Comparison of ENCODE assay signal across 1 cellular context in the genomic region with DNA sequence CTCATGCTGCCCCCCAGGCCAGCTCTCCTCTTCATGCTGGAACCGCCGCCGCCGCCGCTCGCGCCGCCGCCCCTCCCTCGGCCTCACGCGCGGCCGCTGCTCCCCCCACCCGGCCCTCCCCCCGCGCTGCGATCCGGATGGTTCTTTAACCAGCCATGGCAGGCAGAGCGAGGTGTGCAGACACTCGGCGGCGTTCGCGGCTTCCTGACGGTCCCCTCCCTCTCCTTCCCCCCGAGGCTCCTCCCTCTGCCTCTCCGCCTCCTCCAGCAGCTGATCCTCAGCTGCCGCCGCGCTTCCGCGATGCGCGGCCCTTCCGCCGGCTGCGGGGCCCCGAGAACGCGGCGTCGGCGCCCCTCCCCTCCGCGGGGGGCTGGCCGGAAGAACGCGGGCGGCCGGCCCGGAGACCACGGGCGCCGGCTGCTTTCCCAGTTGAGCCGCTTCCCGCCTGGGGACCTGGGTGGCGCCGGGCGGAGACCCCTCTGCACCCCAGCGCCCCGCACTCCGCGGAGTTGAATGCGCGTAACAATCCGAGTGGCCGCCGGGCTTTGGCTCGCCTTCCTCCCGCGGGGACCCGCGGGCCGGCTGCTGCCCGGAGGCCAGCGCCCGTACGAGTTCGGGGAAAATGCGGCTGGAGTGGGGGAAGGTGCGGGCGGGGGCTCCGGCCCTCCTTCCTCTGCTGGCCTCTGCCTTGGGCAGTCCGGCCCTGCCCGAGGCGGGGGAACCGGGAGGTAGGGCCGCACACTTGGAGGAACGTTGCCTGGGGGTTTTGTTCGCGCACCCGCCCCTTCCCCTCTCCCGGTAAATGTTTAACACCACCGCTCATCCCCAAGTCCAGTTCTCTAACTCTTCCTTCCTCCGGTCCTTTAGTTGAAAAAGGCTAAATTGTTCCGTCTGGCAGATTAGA.
TF ChIP-seq lines count a peak whose summit lies in the region.

A gene with protein sequence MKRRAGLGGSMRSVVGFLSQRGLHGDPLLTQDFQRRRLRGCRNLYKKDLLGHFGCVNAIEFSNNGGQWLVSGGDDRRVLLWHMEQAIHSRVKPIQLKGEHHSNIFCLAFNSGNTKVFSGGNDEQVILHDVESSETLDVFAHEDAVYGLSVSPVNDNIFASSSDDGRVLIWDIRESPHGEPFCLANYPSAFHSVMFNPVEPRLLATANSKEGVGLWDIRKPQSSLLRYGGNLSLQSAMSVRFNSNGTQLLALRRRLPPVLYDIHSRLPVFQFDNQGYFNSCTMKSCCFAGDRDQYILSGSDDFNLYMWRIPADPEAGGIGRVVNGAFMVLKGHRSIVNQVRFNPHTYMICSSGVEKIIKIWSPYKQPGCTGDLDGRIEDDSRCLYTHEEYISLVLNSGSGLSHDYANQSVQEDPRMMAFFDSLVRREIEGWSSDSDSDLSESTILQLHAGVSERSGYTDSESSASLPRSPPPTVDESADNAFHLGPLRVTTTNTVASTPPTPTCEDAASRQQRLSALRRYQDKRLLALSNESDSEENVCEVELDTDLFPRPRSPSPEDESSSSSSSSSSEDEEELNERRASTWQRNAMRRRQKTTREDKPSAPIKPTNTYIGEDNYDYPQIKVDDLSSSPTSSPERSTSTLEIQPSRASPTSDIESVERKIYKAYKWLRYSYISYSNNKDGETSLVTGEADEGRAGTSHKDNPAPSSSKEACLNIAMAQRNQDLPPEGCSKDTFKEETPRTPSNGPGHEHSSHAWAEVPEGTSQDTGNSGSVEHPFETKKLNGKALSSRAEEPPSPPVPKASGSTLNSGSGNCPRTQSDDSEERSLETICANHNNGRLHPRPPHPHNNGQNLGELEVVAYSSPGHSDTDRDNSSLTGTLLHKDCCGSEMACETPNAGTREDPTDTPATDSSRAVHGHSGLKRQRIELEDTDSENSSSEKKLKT (minus strand): TSS at position 176 of the 904 bp plus-strand sequence. CDS start 141 bp downstream, at position 35.

TF ChIP-seq in HepG2, 621 proteins besides CTCF, POLR2A, EP300 and RAD21 (continued from another document and continues in another):
- TF ChIP-seq BORCS8-MEF2B (CRISPR knock-in tag; IDR thresholded peaks at IDR 0.05) (peak; percentile 45; the same call in 1 of the 2 replicates), NFE2 (CRISPR knock-in tag; IDR thresholded peaks at IDR 0.05) (no peak), POLR2G (IDR thresholded peaks at IDR 0.05; ENCODE audit: low read depth, low read length) (peak; percentile 74), ZFP91 (CRISPR knock-in tag; IDR thresholded peaks at IDR 0.05; ENCODE audit: borderline replicate concordance) (peak; percentile 43; the same call in 1 of the 2 replicates), NR2F2 (IDR thresholded peaks at IDR 0.05; ENCODE audit: borderline replicate concordance, low read depth) (no peak), ZNF574 (CRISPR knock-in tag; IDR thresholded peaks at IDR 0.05) (peak; percentile 80; the same call in 1 of the 2 replicates), ZNF207 (IDR thresholded peaks at IDR 0.05; ENCODE audit: borderline replicate concordance) (no peak), MXD4 (CRISPR knock-in tag; IDR thresholded peaks at IDR 0.05) (0 out of 2 replicates have a peak, but pooled peaks have one; percentile 16), YY1 (IDR thresholded peaks at IDR 0.05; ENCODE audit: insufficient read depth, insufficient replicate concordance, low read depth, low read length) (peak; percentile 73), IRF2 (CRISPR knock-in tag; IDR thresholded peaks at IDR 0.05) (peak; percentile 17; the same call in 1 of the 2 replicates), SRY (CRISPR knock-in tag; IDR thresholded peaks at IDR 0.05) (peak; percentile 44; the same call in 1 of the 2 replicates), SIN3A (IDR thresholded peaks at IDR 0.05; ENCODE audit: borderline replicate concordance, low read depth, low read length) (peak; percentile 81; the same call in 1 of the 2 replicates), EHMT2 (IDR thresholded peaks at IDR 0.05; ENCODE audit: borderline replicate concordance, low read depth, low read length) (no peak), ZNF337 (CRISPR knock-in tag; IDR thresholded peaks at IDR 0.05; ENCODE audit: borderline replicate concordance, low read depth) (no peak), FLYWCH1 (CRISPR knock-in tag; IDR thresholded peaks at IDR 0.05) (no peak), ZFX (CRISPR knock-in tag; IDR thresholded peaks at IDR 0.05; ENCODE audit: low read depth) (peak; percentile 71), ARID5B (CRISPR knock-in tag; IDR thresholded peaks at IDR 0.05) (peak; percentile 11), SKI (IDR thresholded peaks at IDR 0.05; ENCODE audit: partially characterized antibody) (peak; percentile 73), ZBTB25 (CRISPR knock-in tag; IDR thresholded peaks at IDR 0.05) (peak; percentile 57), ZNF414 (CRISPR knock-in tag; IDR thresholded peaks at IDR 0.05) (peak; percentile 53; the same call in 1 of the 2 replicates), MAZ (IDR thresholded peaks at IDR 0.05; ENCODE audit: borderline replicate concordance, low read depth, low read length) (peak; percentile 86; the same call in 1 of the 2 replicates), MAZ (CRISPR knock-in tag; IDR thresholded peaks at IDR 0.05; ENCODE audit: low read depth) (peak; percentile 88; the same call in 1 of the 2 replicates)
- TF ChIP-seq, protein P1, sequence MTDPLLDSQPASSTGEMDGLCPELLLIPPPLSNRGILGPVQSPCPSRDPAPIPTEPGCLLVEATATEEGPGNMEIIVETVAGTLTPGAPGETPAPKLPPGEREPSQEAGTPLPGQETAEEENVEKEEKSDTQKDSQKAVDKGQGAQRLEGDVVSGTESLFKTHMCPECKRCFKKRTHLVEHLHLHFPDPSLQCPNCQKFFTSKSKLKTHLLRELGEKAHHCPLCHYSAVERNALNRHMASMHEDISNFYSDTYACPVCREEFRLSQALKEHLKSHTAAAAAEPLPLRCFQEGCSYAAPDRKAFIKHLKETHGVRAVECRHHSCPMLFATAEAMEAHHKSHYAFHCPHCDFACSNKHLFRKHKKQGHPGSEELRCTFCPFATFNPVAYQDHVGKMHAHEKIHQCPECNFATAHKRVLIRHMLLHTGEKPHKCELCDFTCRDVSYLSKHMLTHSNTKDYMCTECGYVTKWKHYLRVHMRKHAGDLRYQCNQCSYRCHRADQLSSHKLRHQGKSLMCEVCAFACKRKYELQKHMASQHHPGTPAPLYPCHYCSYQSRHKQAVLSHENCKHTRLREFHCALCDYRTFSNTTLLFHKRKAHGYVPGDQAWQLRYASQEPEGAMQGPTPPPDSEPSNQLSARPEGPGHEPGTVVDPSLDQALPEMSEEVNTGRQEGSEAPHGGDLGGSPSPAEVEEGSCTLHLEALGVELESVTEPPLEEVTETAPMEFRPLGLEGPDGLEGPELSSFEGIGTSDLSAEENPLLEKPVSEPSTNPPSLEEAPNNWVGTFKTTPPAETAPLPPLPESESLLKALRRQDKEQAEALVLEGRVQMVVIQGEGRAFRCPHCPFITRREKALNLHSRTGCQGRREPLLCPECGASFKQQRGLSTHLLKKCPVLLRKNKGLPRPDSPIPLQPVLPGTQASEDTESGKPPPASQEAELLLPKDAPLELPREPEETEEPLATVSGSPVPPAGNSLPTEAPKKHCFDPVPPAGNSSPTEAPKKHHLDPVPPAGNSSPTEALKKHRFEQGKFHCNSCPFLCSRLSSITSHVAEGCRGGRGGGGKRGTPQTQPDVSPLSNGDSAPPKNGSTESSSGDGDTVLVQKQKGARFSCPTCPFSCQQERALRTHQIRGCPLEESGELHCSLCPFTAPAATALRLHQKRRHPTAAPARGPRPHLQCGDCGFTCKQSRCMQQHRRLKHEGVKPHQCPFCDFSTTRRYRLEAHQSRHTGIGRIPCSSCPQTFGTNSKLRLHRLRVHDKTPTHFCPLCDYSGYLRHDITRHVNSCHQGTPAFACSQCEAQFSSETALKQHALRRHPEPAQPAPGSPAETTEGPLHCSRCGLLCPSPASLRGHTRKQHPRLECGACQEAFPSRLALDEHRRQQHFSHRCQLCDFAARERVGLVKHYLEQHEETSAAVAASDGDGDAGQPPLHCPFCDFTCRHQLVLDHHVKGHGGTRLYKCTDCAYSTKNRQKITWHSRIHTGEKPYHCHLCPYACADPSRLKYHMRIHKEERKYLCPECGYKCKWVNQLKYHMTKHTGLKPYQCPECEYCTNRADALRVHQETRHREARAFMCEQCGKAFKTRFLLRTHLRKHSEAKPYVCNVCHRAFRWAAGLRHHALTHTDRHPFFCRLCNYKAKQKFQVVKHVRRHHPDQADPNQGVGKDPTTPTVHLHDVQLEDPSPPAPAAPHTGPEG (CRISPR knock-in tag; IDR thresholded peaks at IDR 0.05) = 0 out of 2 replicates have a peak, but pooled peaks have one; percentile 10
- TF ChIP-seq, protein P2, sequence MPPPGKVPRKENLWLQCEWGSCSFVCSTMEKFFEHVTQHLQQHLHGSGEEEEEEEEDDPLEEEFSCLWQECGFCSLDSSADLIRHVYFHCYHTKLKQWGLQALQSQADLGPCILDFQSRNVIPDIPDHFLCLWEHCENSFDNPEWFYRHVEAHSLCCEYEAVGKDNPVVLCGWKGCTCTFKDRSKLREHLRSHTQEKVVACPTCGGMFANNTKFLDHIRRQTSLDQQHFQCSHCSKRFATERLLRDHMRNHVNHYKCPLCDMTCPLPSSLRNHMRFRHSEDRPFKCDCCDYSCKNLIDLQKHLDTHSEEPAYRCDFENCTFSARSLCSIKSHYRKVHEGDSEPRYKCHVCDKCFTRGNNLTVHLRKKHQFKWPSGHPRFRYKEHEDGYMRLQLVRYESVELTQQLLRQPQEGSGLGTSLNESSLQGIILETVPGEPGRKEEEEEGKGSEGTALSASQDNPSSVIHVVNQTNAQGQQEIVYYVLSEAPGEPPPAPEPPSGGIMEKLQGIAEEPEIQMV (CRISPR knock-in tag; IDR thresholded peaks at IDR 0.05; ENCODE audit: low read depth) = 0 out of 2 replicates have a peak, but pooled peaks have one; percentile 43
- TF ChIP-seq, protein P3, sequence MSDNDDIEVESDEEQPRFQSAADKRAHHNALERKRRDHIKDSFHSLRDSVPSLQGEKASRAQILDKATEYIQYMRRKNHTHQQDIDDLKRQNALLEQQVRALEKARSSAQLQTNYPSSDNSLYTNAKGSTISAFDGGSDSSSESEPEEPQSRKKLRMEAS (IDR thresholded peaks at IDR 0.05) = peak; percentile 65
